Comparison of ENCODE assay signal across 8 cellular contexts in the genomic region with DNA sequence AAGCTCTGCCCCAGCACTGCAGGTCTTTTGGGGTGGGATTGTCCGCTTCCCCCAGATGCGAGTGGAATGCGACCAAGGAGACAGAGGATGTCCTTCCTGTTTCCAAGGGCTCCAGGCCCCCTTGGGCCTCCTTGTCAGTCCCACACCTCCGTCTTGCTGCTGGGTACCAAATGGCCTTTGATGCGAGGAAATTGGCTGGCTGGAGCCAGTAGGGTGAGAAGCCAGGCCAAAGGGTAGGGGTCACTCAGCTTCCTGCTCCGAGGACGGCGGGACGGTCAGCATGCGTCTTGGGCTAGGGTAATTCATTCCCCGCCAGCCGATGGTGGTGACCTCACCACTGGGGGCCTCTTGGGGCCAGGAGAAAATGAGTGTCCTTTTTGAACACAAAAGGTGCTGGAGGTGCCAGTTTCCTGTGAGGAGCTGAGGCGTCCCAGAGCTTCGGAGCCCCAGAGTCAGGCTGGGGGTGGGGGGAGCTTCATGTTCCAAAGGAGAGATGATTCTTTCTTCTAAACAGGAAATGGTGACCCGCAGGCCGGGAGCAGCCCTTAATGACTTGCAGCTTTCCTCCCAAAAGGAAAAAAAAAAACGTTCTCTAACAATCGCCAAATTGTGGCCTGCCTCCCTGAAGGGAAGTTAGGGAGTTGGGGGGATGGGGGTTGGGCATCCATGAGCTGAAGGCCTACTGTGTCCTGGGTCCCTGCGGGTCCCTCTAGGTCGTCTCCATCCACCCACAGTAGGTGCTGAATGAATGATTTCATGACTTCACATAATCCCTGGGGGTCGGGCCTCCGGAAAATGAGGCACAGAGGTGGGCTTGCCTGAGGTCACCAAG. TPM values are rescaled to one million over a fixed set of nuclear protein-coding genes. Genes with fewer than 3 reads are reported as not detected.
A peak's percentile ranks its signal among the peaks of the same experiment; 100 is the strongest.
DNase-seq lines count a peak whose midpoint lies in the region; ATAC-seq and TF ChIP-seq lines count a peak whose summit lies in the region.

No MANE protein-coding gene starts in this region.

- H3K4me3 ChIP-seq in adrenal gland (no peak overlapping the region), right atrium auricular region (no peak overlapping the region)

- H3K4me1 ChIP-seq in adrenal gland (replicated peaks in 1 of 2): peaks cover 0 to 20% of the 10 kb centered on the region in 2 donors
- peaks cover 0 to 67% of the 10 kb centered on the region in 2 donors for H3K4me1 ChIP-seq in right atrium auricular region

- DNase-seq in GM03348 (ENCODE audit: low spot score) (peak; percentile 87), adrenal gland (peak in 6 of 7 donors; percentile 41 to 82 (median 63)), right atrium auricular region (ENCODE audit: low spot score) (peak; percentile 86), sciatic nerve (ENCODE audit: low spot score) (peak; percentile 80), NCI-H2227 (lab: John Stamatoyannopoulos, UW; ENCODE audit: unreplicated experiment) (no peak), mesenteric fat pad (ENCODE audit: low spot score) (no peak)

- TF ChIP-seq POLR2A in adrenal gland (IDR thresholded peaks at IDR 0.05): no peak

- H3K36me3 ChIP-seq in adrenal gland (replicated peaks in 1 of 2): no peaks in the 10 kb centered on the region
- H3K36me3 ChIP-seq in right atrium auricular region: no peaks in the 10 kb centered on the region

- H3K9me3 ChIP-seq in adrenal gland (replicated peaks in 1 of 3): no peaks in the 10 kb centered on the region
- no peaks in the 10 kb centered on the region for H3K9me3 ChIP-seq in right atrium auricular region

- TF ChIP-seq CTCF in adrenal gland (IDR thresholded peaks at IDR 0.05): no peak
- no peak for TF ChIP-seq CTCF in right atrium auricular region (IDR thresholded peaks at IDR 0.05)

- H3K27ac ChIP-seq in adrenal gland: peak overlapping the region in 4 of 5 donors; percentile 36 to 94 (median 61)
- peak overlapping the region; percentile 72 to 80 for H3K27ac ChIP-seq in right atrium auricular region

- H3K27me3 ChIP-seq in adrenal gland (no peaks in the 10 kb centered on the region), right atrium auricular region (no peaks in the 10 kb centered on the region)

- intact Hi-C loops in adrenal gland (cut with DNase I): no loop called here
- intact Hi-C loops in sciatic nerve (cut with DNase I): no loop called here

- peak; percentile 84 for ATAC-seq in sciatic nerve
- ATAC-seq in HG03135 (IDR thresholded peaks at IDR 0.05; ENCODE audit: unreplicated experiment): no peak
- ATAC-seq in HG03432 (IDR thresholded peaks at IDR 0.05; ENCODE audit: unreplicated experiment): no peak

- WGBS in adrenal gland, 4 donors: 41 to 62% (median 55%) methylated on average over 18 to 22 of the region's 22 CpGs

RNA-seq across cellular contexts. Expression of gene SNAI1, which starts 6.7 kb away (rescaled TPM):
- total RNA-seq in adrenal gland: 10 to 100 TPM in 3 of 8 donors, 1 to 10 TPM in 5; 2.2 to 12.1 (median 8.4) TPM
- 10 to 100 TPM in 2 of 3 donors, 1 to 10 TPM in 1; 2.6 to 13.2 (median 10.9) TPM for polyA plus RNA-seq in adrenal gland
- 1 to 10 TPM; 4.3 to 4.4 TPM for total RNA-seq in right atrium auricular region
- 32.6 TPM for total RNA-seq in sciatic nerve
- 19.1 TPM for total RNA-seq in mesenteric fat pad

RNA-seq across cellular contexts. Expression of gene RNF114, which starts 53.3 kb away (rescaled TPM):
- total RNA-seq in adrenal gland (100 to 1,000 TPM in 4 of 8 donors, 10 to 100 TPM in 4; 62.5 to 201 (median 100) TPM), right atrium auricular region (100 to 1,000 TPM in 1 of 2 donors, 10 to 100 TPM in 1; 40.2 to 117 TPM), sciatic nerve (80.5 TPM), mesenteric fat pad (59.9 TPM)
- polyA plus RNA-seq in adrenal gland: 10 to 100 TPM; 26.9 to 47.8 (median 41.3) TPM

Comparison
In these comparisons a context has a peak if more than half of its experiments do, and no peak if none do; other contexts are left out.
1. DNase-seq: peak in GM03348 (single experiment), adrenal gland (6 of 7), right atrium auricular region (single experiment) and sciatic nerve (single experiment); none in NCI-H2227 (single experiment) and mesenteric fat pad (single experiment).